Comparison of ENCODE assay signal across 35 cellular contexts in the genomic region with DNA sequence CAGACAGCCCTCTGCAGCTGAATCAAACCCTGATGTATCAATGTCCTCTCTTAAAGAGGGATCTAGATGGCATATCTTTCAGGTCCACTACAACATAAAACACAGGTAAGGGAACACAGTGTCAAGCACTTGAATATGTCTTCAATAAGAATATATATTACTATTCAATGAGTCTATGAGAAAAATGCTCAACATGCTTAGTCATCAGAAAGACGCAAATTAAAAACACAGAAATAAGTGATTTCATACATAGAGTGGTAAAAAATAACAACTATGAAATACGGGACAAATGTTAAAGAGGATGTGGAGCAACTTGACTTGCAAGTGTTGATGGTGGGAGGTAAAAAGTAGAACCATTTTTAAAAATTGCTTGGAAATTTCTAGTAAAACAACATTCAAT.
"Had no signal": no experiment of that assay in that cellular context is flagged by ENCODE, and none has a peak within 500 bp of the region (broad histone marks: within the 10 kb centered on the region; RNA-seq: fewer than 3 reads in every experiment).

No MANE protein-coding gene starts in this region.

- H3K36me3 ChIP-seq: MG63 had no signal

- H3K27me3 ChIP-seq: MG63 had no signal

- DNase-seq: Kasumi-1, MG63, MM.1S, MV-4-11, NCI-H1048, NCI-H1092, NCI-H1092 treated with DMSO at 0.1 percent for 48 hours, NCI-H1105, NCI-H1105 treated with DMSO at 0.1 percent for 48 hours, NCI-H1417, NCI-H1417 treated with DMSO at 0.1 percent for 48 hours, NCI-H1436, NCI-H146, NCI-H1694, NCI-H1694 treated with DMSO at 0.1 percent for 48 hours, NCI-H187, NCI-H187 treated with DMSO at 0.1 percent for 48 hours, NCI-H1930, NCI-H2029, NCI-H2029 treated with DMSO at 0.1 percent for 48 hours, NCI-H2081, NCI-H2081 treated with DMSO at 0.1 percent for 48 hours, NCI-H2107, NCI-H2171, NCI-H2171 treated with DMSO at 0.1 percent for 48 hours, NCI-H2227 treated with DMSO at 0.1 percent for 48 hours, NCI-H226, NCI-H345, NCI-H446, NCI-H446 treated with DMSO at 0.1 percent for 48 hours, NCI-H510A, NCI-H510A treated with DMSO at 0.1 percent for 48 hours, NCI-H524, NCI-H524 treated with DMSO at 0.1 percent for 48 hours, NCI-H526 had no signal

- H3K4me3 ChIP-seq: MG63 had no signal

- H3K9me3 ChIP-seq: MG63 had no signal
